ENCODE assay signal across 1 cellular context in genomic region chr1:155931332-155932038, GRCh38.
TF ChIP-seq lines count a peak whose summit lies in the region.

No MANE protein-coding gene starts in this region.

TF ChIP-seq in HepG2, 621 proteins besides CTCF, POLR2A, EP300 and RAD21:
- TF ChIP-seq ATF7 (IDR thresholded peaks at IDR 0.05) (no peak), ATF7 (CRISPR knock-in tag; IDR thresholded peaks at IDR 0.05) (no peak), POLR2AphosphoS5 (IDR thresholded peaks at IDR 0.05; ENCODE audit: low read depth, low read length) (0 out of 2 replicates have a peak, but pooled peaks have one; percentile 3), SALL1 (CRISPR knock-in tag; IDR thresholded peaks at IDR 0.05) (no peak), AFF4 (CRISPR knock-in tag; IDR thresholded peaks at IDR 0.05) (no peak), HOXD1 (CRISPR knock-in tag; IDR thresholded peaks at IDR 0.05) (no peak), ESRRA (CRISPR knock-in tag; IDR thresholded peaks at IDR 0.05; ENCODE audit: low read depth) (no peak), MAFK (conservative IDR thresholded peaks at IDR 0.05 in 1 of 2, IDR thresholded peaks at IDR 0.05 in 1 of 2; ENCODE audit: low read length in 2 of 2) (peak in 1 of 2 experiments; percentile 25; a peak in 1 of 4 replicates), AGO1 (IDR thresholded peaks at IDR 0.05; ENCODE audit: low read depth, low read length, poor library complexity, severe bottlenecking) (no peak), ZNF782 (CRISPR knock-in tag; IDR thresholded peaks at IDR 0.05; ENCODE audit: borderline replicate concordance) (no peak), EED (CRISPR knock-in tag; IDR thresholded peaks at IDR 0.05) (no peak), ZNF251 (CRISPR knock-in tag; IDR thresholded peaks at IDR 0.05) (no peak), ZNF598 (CRISPR knock-in tag; IDR thresholded peaks at IDR 0.05; ENCODE audit: borderline replicate concordance) (no peak), TSC22D2 (CRISPR knock-in tag; IDR thresholded peaks at IDR 0.05; ENCODE audit: borderline replicate concordance) (no peak), WIZ (CRISPR knock-in tag; IDR thresholded peaks at IDR 0.05) (no peak), ZBTB7B (CRISPR knock-in tag; IDR thresholded peaks at IDR 0.05) (no peak), GATAD1 (CRISPR knock-in tag; IDR thresholded peaks at IDR 0.05) (no peak), MAFF (IDR thresholded peaks at IDR 0.05; ENCODE audit: low read depth, low read length) (0 out of 2 replicates have a peak, but pooled peaks have one; percentile 23), CENPBD1 (CRISPR knock-in tag; IDR thresholded peaks at IDR 0.05; ENCODE audit: borderline replicate concordance, low read depth) (no peak), HNRNPLL (IDR thresholded peaks at IDR 0.05; ENCODE audit: low read depth, low read length, poor library complexity, severe bottlenecking) (no peak), JARID2 (CRISPR knock-in tag; IDR thresholded peaks at IDR 0.05; ENCODE audit: insufficient replicate concordance) (no peak), PHF5A (CRISPR knock-in tag; IDR thresholded peaks at IDR 0.05; ENCODE audit: low read depth, unreplicated experiment) (no peak), RBFOX2 (IDR thresholded peaks at IDR 0.05; ENCODE audit: low read depth, low read length) (peak; percentile 57), ZNF496 (CRISPR knock-in tag; IDR thresholded peaks at IDR 0.05; ENCODE audit: insufficient replicate concordance) (no peak), GTF3A (CRISPR knock-in tag; conservative IDR thresholded peaks at IDR 0.05) (no peak), BHLHE40 (IDR thresholded peaks at IDR 0.05; ENCODE audit: low read length) (no peak), ZNF615 (CRISPR knock-in tag; IDR thresholded peaks at IDR 0.05; ENCODE audit: borderline replicate concordance) (no peak), PAX8 (CRISPR knock-in tag; IDR thresholded peaks at IDR 0.05; ENCODE audit: borderline replicate concordance) (no peak), ZNF879 (CRISPR knock-in tag; IDR thresholded peaks at IDR 0.05) (no peak), ZNF484 (CRISPR knock-in tag; IDR thresholded peaks at IDR 0.05; ENCODE audit: borderline replicate concordance, low read depth) (no peak), ZNF839 (CRISPR knock-in tag; IDR thresholded peaks at IDR 0.05; ENCODE audit: borderline replicate concordance) (no peak), ZNF790 (CRISPR knock-in tag; IDR thresholded peaks at IDR 0.05; ENCODE audit: borderline replicate concordance) (no peak)
